1 cellular context compared by ENCODE assay signal in the genomic region with DNA sequence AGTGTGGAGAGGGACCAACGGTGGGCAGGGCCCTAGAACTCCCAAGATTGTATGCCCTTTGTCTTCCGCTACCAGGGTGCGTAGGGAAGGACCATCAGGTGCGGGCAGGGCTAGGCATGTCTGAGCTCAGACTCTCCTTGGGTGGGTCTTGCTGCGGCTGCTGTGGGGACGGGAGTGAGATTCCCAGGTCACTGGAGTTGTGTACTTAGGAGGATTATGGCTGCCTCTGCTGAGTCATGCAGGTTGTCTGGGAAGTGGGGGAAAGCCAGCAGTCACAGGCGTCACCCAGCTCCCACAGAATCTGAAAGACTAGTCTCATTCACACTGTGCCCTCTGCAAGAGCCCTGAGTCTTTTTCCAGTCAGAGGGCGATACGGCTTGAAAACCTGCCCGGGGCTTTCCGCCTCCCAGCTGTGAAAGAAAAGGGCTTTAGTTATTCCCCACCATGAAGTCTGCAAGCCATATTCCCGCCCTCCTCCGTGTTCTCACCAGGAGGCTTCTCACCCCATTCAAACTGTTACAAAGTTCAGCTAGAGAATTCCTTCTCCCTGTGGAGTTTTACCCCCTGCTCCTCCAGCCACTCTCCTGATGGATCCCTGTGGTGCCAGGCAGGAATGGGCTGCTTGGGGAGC.
TF ChIP-seq lines count a peak whose summit lies in the region.

No MANE protein-coding gene starts in this region.

TF ChIP-seq in H1, 55 proteins besides CTCF, POLR2A, EP300 and RAD21:
- TF ChIP-seq HDAC2 (IDR thresholded peaks at IDR 0.05; ENCODE audit: borderline replicate concordance in 1 of 2, low read depth in 2 of 2, low read length in 2 of 2) (peak; percentile 46 to 60; a peak in 1 of 4 replicates), BACH1 (IDR thresholded peaks at IDR 0.05; ENCODE audit: low read length) (0 out of 2 replicates have a peak, but pooled peaks have one; percentile 38), KDM4A (IDR thresholded peaks at IDR 0.05; ENCODE audit: low read depth, low read length, severe bottlenecking) (peak; percentile 29), CTBP2 (IDR thresholded peaks at IDR 0.05; ENCODE audit: borderline replicate concordance, insufficient read depth, insufficient read length, low read length) (peak; percentile 34)
